18 cellular contexts compared by ENCODE assay signal in genomic region chr6:1958257-1958656, GRCh38.
"Had no signal": no experiment of that assay in that cellular context is flagged by ENCODE, and none has a peak within 500 bp of the region (broad histone marks: within the 10 kb centered on the region; RNA-seq: fewer than 3 reads in every experiment).

No MANE protein-coding gene starts in this region.

- H3K9me3 Mint-ChIP-seq: activated CD4-positive, alpha-beta memory T cell treated with anti-CD3 and anti-CD28 coated beads, Interleukin-2, amount 10 ng/mL, durations not matched to agents 7 days and 5 days; activated naive CD8-positive, alpha-beta T cell treated with anti-CD3 and anti-CD28 coated beads, Interleukin-2, amount 10 ng/mL, durations not matched to agents 7 days and 5 days; activated T-cell treated with anti-CD3 and anti-CD28 coated beads, Interleukin-2, amount 50 U/mL, for 72 hours; natural killer cell had no signal

- H3K9me3 ChIP-seq: colonic mucosa, mucosa of descending colon, thyroid gland, uterus had no signal

- ATAC-seq: activated T-cell treated with anti-CD3 and anti-CD28 coated beads, Interleukin-2, amount 50 U/mL, for 72 hours; mucosa of descending colon; natural killer cell; right cardiac atrium had no signal

- H3K36me3 ChIP-seq: cardiac muscle cell, colonic mucosa, thyroid gland, uterus had no signal

- H3K4me2 ChIP-seq: smooth muscle cell had no signal

- H3K27me3 Mint-ChIP-seq: activated CD4-positive, alpha-beta memory T cell treated with anti-CD3 and anti-CD28 coated beads, Interleukin-2, amount 10 ng/mL, durations not matched to agents 7 days and 5 days; activated naive CD8-positive, alpha-beta T cell treated with anti-CD3 and anti-CD28 coated beads, Interleukin-2, amount 10 ng/mL, durations not matched to agents 7 days and 5 days had no signal

- H3K4me3 Mint-ChIP-seq: activated CD4-positive, alpha-beta memory T cell treated with anti-CD3 and anti-CD28 coated beads, Interleukin-2, amount 10 ng/mL, durations not matched to agents 7 days and 5 days; activated naive CD8-positive, alpha-beta T cell treated with anti-CD3 and anti-CD28 coated beads, Interleukin-2, amount 10 ng/mL, durations not matched to agents 7 days and 5 days; activated T-cell treated with anti-CD3 and anti-CD28 coated beads, Interleukin-2, amount 50 U/mL, for 72 hours; natural killer cell had no signal

- H3K27me3 ChIP-seq: cardiac muscle cell, colonic mucosa, thyroid gland, uterus had no signal

- H3K27ac ChIP-seq: cardiac muscle cell, colonic mucosa, thyroid gland, uterus had no signal

- H3K4me3 ChIP-seq: cardiac muscle cell, colonic mucosa, mucosa of descending colon, smooth muscle cell, thyroid gland, uterus had no signal

- H3K4me1 ChIP-seq: colonic mucosa, thyroid gland, uterus had no signal

- H3K4me1 Mint-ChIP-seq: activated CD4-positive, alpha-beta memory T cell treated with anti-CD3 and anti-CD28 coated beads, Interleukin-2, amount 10 ng/mL, durations not matched to agents 7 days and 5 days had no signal

- H3K36me3 Mint-ChIP-seq: natural killer cell had no signal

- FAIRE-seq: endothelial cell of umbilical vein had no signal

- H3K27ac Mint-ChIP-seq: activated CD4-positive, alpha-beta memory T cell treated with anti-CD3 and anti-CD28 coated beads, Interleukin-2, amount 10 ng/mL, durations not matched to agents 7 days and 5 days; activated naive CD8-positive, alpha-beta T cell treated with anti-CD3 and anti-CD28 coated beads, Interleukin-2, amount 10 ng/mL, durations not matched to agents 7 days and 5 days; activated T-cell treated with anti-CD3 and anti-CD28 coated beads, Interleukin-2, amount 50 U/mL, for 72 hours; natural killer cell had no signal

- DNase-seq: activated CD4-positive, alpha-beta memory T cell treated with anti-CD3 and anti-CD28 coated beads, Interleukin-2, amount 10 ng/mL, durations not matched to agents 7 days and 5 days; activated CD4-positive, alpha-beta T cell treated with anti-CD3 and anti-CD28 coated beads for 1 hour; activated gamma-delta T cell treated with Interleukin-2 at 50 U/mL for 16 hours; activated naive CD8-positive, alpha-beta T cell treated with anti-CD3 and anti-CD28 coated beads, Interleukin-2, amount 10 ng/mL, durations not matched to agents 7 days and 5 days; activated T-cell treated with anti-CD3 and anti-CD28 coated beads, Interleukin-2, amount 50 U/mL, for 72 hours; aorta; colonic mucosa; effector CD4-positive, alpha-beta T cell; mucosa of descending colon; natural killer cell; nucleus accumbens; right cardiac atrium; T1000; thyroid gland; uterus had no signal
